Comparison of ENCODE assay signal across 12 cellular contexts in genomic region chr3:147838650-147839049, GRCh38.
A peak's percentile ranks its signal among the peaks of the same experiment; 100 is the strongest.
DNase-seq lines count a peak whose midpoint lies in the region; ATAC-seq and TF ChIP-seq lines count a peak whose summit lies in the region.
"Had no signal": no experiment of that assay in that cellular context is flagged by ENCODE, and none has a peak within 500 bp of the region (broad histone marks: within the 10 kb centered on the region; RNA-seq: fewer than 3 reads in every experiment).

No MANE protein-coding gene starts in this region.

- DNase-seq in A673 (ENCODE audit: low spot score) (peak; percentile 55), cardiac fibroblast (ENCODE audit: low read depth in 2 of 2) (peak; percentile 34 to 41), 8988T (no peak), H7 (no peak), NCI-H345 (lab: John Stamatoyannopoulos, UW) (no peak)
- DNase-seq: NCI-H226, right cardiac atrium had no signal

- TF ChIP-seq RAD21 in Ishikawa (IDR thresholded peaks at IDR 0.05; ENCODE audit: low read depth), result 0 out of 2 replicates have a peak, but pooled peaks have one; percentile 20

- H3K9me3 ChIP-seq in A673 (ENCODE audit: low read depth, low read length, poor library complexity, severe bottlenecking), result no peaks in the 10 kb centered on the region
- H3K9me3 ChIP-seq: BLaER1 treated with 17β-estradiol and CSF1 and Interleukin-3, amounts not matched to agents 10 nM and 100 nM; gastroesophageal sphincter had no signal

- TF ChIP-seq EP300 in Ishikawa (IDR thresholded peaks at IDR 0.05; ENCODE audit: borderline replicate concordance), result no peak

- H3K27me3 ChIP-seq in A673 (replicated peaks; ENCODE audit: insufficient read depth, low read depth, low read length, poor library complexity) (no peaks in the 10 kb centered on the region), H7 (ENCODE audit: control insufficient read depth, insufficient read depth, low read length) (no peaks in the 10 kb centered on the region)
- H3K27me3 ChIP-seq: BLaER1 treated with 17β-estradiol and CSF1 and Interleukin-3, amounts not matched to agents 10 nM and 100 nM; gastroesophageal sphincter had no signal

- H3K4me1 ChIP-seq in A673 (ENCODE audit: insufficient read depth, low read length, poor library complexity, severe bottlenecking), result no peaks in the 10 kb centered on the region
- H3K4me1 ChIP-seq: BLaER1 treated with 17β-estradiol and CSF1 and Interleukin-3, amounts not matched to agents 10 nM and 100 nM; gastroesophageal sphincter had no signal

- H3K36me3 ChIP-seq in A673 (ENCODE audit: insufficient read depth, low read length, poor library complexity, severe bottlenecking) (no peaks in the 10 kb centered on the region), H7 (replicated peaks; ENCODE audit: control insufficient read depth, insufficient read depth, low read length) (no peaks in the 10 kb centered on the region)
- H3K36me3 ChIP-seq: BLaER1 treated with 17β-estradiol and CSF1 and Interleukin-3, amounts not matched to agents 10 nM and 100 nM; gastroesophageal sphincter had no signal

- CTCF ChIA-PET in A673 (lab: Charles Lee), result no interaction called here

- intact Hi-C loops in A673 (cut with micrococcal nuclease; ENCODE audit: unreplicated experiment), result loop anchor here (5.0 kb wide), 1 partner anchor 239 kb away; no protein-coding TSS in a partner anchor

- ATAC-seq in GM18508 (IDR thresholded peaks at IDR 0.05; ENCODE audit: insufficient read depth, unreplicated experiment), result peak; percentile 74
- ATAC-seq in HG03457 (IDR thresholded peaks at IDR 0.05; ENCODE audit: unreplicated experiment), result no peak
- ATAC-seq: gastroesophageal sphincter, right cardiac atrium had no signal

- no TSS peak for BruUV-seq in A673 (replicated peaks; lab: Mats Ljungman, UMichigan)

- TF ChIP-seq CTCF in A673 (conservative IDR thresholded peaks at IDR 0.05; ENCODE audit: low read depth, low read length), result peak; percentile 47; the same call in 1 of the 2 replicates
- TF ChIP-seq CTCF in cardiac fibroblast (IDR thresholded peaks at IDR 0.05; ENCODE audit: low read depth, low read length), result no peak

- H3K27ac ChIP-seq in A673 (ENCODE audit: low read depth, low read length, poor library complexity, severe bottlenecking), result no peak overlapping the region
- H3K27ac ChIP-seq: BLaER1 treated with 17β-estradiol and CSF1 and Interleukin-3, amounts not matched to agents 10 nM and 100 nM; gastroesophageal sphincter had no signal

- POLR2A ChIA-PET in A673 (lab: Charles Lee; ENCODE audit: low non-redundant PET), result no interaction called here

- no peak overlapping the region for H3K4me3 ChIP-seq in A673 (ENCODE audit: low read depth, low read length, poor library complexity, severe bottlenecking)
- H3K4me3 ChIP-seq in cardiac fibroblast (replicated peaks in 1 of 2; ENCODE audit: low read depth in 2 of 2, low read length in 2 of 2), result no peak overlapping the region
- H3K4me3 ChIP-seq in H7 (ENCODE audit: insufficient read depth, low read depth, low read length), result no peak overlapping the region
- H3K4me3 ChIP-seq: BLaER1 treated with 17β-estradiol and CSF1 and Interleukin-3, amounts not matched to agents 10 nM and 100 nM; gastroesophageal sphincter had no signal

TF ChIP-seq in Ishikawa, 13 proteins besides CTCF, POLR2A, EP300 and RAD21:
- TF ChIP-seq ZBTB7A (IDR thresholded peaks at IDR 0.05; ENCODE audit: low read depth) (no peak), TAF1 (IDR thresholded peaks at IDR 0.05; ENCODE audit: low read depth) (no peak), CREB1 (IDR thresholded peaks at IDR 0.05; ENCODE audit: low read depth) (no peak), YY1 (IDR thresholded peaks at IDR 0.05; ENCODE audit: low read depth) (no peak), TCF12 (IDR thresholded peaks at IDR 0.05; ENCODE audit: low read depth) (no peak), USF1 (IDR thresholded peaks at IDR 0.05) (no peak)

Comparison
In these comparisons a context has a peak if more than half of its experiments do, and no peak if none do; other contexts are left out.
1. DNase-seq: peak in A673 (single experiment) and cardiac fibroblast (2 of 2); none in 8988T (single experiment), H7 (single experiment) and NCI-H345 (single experiment).